1 cellular context compared by ENCODE assay signal in genomic region chr2:74501335-74502071, GRCh38.
TF ChIP-seq lines count a peak whose summit lies in the region.

No MANE protein-coding gene starts in this region.

TF ChIP-seq in HepG2, 621 proteins besides CTCF, POLR2A, EP300 and RAD21 (continues in another document):
- TF ChIP-seq FOSL1 (CRISPR knock-in tag; IDR thresholded peaks at IDR 0.05; ENCODE audit: borderline replicate concordance) (no peak), SAP130 (CRISPR knock-in tag; IDR thresholded peaks at IDR 0.05; ENCODE audit: low read depth) (peak; percentile 16; the same call in 1 of the 2 replicates), RBFOX2 (IDR thresholded peaks at IDR 0.05; ENCODE audit: low read depth, low read length) (no peak), KDM5A (IDR thresholded peaks at IDR 0.05; ENCODE audit: borderline replicate concordance, low read length) (no peak), ZNF318 (CRISPR knock-in tag; IDR thresholded peaks at IDR 0.05) (no peak), RXRA (CRISPR knock-in tag; IDR thresholded peaks at IDR 0.05) (no peak), PRDM4 (CRISPR knock-in tag; IDR thresholded peaks at IDR 0.05; ENCODE audit: borderline replicate concordance) (no peak), ZNF816 (CRISPR knock-in tag; IDR thresholded peaks at IDR 0.05; ENCODE audit: borderline replicate concordance) (no peak), NRL (CRISPR knock-in tag; IDR thresholded peaks at IDR 0.05; ENCODE audit: borderline replicate concordance) (no peak; the same call in 1 of the 2 replicates), ONECUT2 (CRISPR knock-in tag; IDR thresholded peaks at IDR 0.05) (no peak), MTA1 (CRISPR knock-in tag; IDR thresholded peaks at IDR 0.05; ENCODE audit: borderline replicate concordance) (no peak), ZNF564 (CRISPR knock-in tag; IDR thresholded peaks at IDR 0.05) (no peak), SMAD3 (CRISPR knock-in tag; IDR thresholded peaks at IDR 0.05) (no peak), RARG (CRISPR knock-in tag; IDR thresholded peaks at IDR 0.05; ENCODE audit: low read depth) (no peak), TRAFD1 (CRISPR knock-in tag; IDR thresholded peaks at IDR 0.05; ENCODE audit: borderline replicate concordance) (no peak), SMARCE1 (IDR thresholded peaks at IDR 0.05; ENCODE audit: borderline replicate concordance) (no peak), ATAD3A (CRISPR knock-in tag; IDR thresholded peaks at IDR 0.05) (no peak), POGZ (CRISPR knock-in tag; IDR thresholded peaks at IDR 0.05) (peak; percentile 32; the same call in 1 of the 2 replicates), U2AF2 (IDR thresholded peaks at IDR 0.05; ENCODE audit: low read depth, low read length) (no peak), RBM22 (optimal IDR thresholded peaks at IDR 0.05; ENCODE audit: low read length) (peak; percentile 70), ZNF652 (CRISPR knock-in tag; IDR thresholded peaks at IDR 0.05; ENCODE audit: borderline replicate concordance, low read depth) (no peak), ZNF660 (CRISPR knock-in tag; IDR thresholded peaks at IDR 0.05; ENCODE audit: borderline replicate concordance, low read depth) (no peak), DNMT3B (CRISPR knock-in tag; conservative IDR thresholded peaks at IDR 0.05) (0 out of 2 replicates have a peak, but pooled peaks have one; percentile 58), THRA (CRISPR knock-in tag; IDR thresholded peaks at IDR 0.05; ENCODE audit: borderline replicate concordance) (peak; percentile 14; the same call in 1 of the 2 replicates), GLMP (CRISPR knock-in tag; IDR thresholded peaks at IDR 0.05; ENCODE audit: borderline replicate concordance) (no peak), ZNF367 (CRISPR knock-in tag; IDR thresholded peaks at IDR 0.05; ENCODE audit: borderline replicate concordance) (no peak), SCMH1 (CRISPR knock-in tag; IDR thresholded peaks at IDR 0.05; ENCODE audit: borderline replicate concordance) (no peak), MTF1 (CRISPR knock-in tag; IDR thresholded peaks at IDR 0.05) (no peak), POLR2G (IDR thresholded peaks at IDR 0.05; ENCODE audit: low read depth, low read length) (peak; percentile 44; the same call in 1 of the 2 replicates), MBNL3 (CRISPR knock-in tag; conservative IDR thresholded peaks at IDR 0.05) (no peak), MLLT10 (CRISPR knock-in tag; IDR thresholded peaks at IDR 0.05) (no peak), IRF9 (CRISPR knock-in tag; IDR thresholded peaks at IDR 0.05; ENCODE audit: borderline replicate concordance) (peak; percentile 14; the same call in 1 of the 2 replicates), CSRNP1 (CRISPR knock-in tag; IDR thresholded peaks at IDR 0.05) (peak; percentile 58; the same call in 1 of the 2 replicates), ZEB1 (IDR thresholded peaks at IDR 0.05; ENCODE audit: insufficient replicate concordance, low read depth) (no peak), ZNF333 (CRISPR knock-in tag; IDR thresholded peaks at IDR 0.05; ENCODE audit: borderline replicate concordance) (no peak), MAFK (conservative IDR thresholded peaks at IDR 0.05 in 1 of 2, IDR thresholded peaks at IDR 0.05 in 1 of 2; ENCODE audit: low read length in 2 of 2) (no peak), ZNF205 (CRISPR knock-in tag; IDR thresholded peaks at IDR 0.05) (no peak), NCOR1 (IDR thresholded peaks at IDR 0.05; ENCODE audit: borderline replicate concordance, low read length) (no peak), ZNF800 (CRISPR knock-in tag; IDR thresholded peaks at IDR 0.05) (no peak), JARID2 (CRISPR knock-in tag; IDR thresholded peaks at IDR 0.05; ENCODE audit: insufficient replicate concordance) (no peak), SP1 (IDR thresholded peaks at IDR 0.05) (no peak), SP1 (CRISPR knock-in tag; IDR thresholded peaks at IDR 0.05) (no peak)
